21 cellular contexts compared by ENCODE assay signal in the genomic region with DNA sequence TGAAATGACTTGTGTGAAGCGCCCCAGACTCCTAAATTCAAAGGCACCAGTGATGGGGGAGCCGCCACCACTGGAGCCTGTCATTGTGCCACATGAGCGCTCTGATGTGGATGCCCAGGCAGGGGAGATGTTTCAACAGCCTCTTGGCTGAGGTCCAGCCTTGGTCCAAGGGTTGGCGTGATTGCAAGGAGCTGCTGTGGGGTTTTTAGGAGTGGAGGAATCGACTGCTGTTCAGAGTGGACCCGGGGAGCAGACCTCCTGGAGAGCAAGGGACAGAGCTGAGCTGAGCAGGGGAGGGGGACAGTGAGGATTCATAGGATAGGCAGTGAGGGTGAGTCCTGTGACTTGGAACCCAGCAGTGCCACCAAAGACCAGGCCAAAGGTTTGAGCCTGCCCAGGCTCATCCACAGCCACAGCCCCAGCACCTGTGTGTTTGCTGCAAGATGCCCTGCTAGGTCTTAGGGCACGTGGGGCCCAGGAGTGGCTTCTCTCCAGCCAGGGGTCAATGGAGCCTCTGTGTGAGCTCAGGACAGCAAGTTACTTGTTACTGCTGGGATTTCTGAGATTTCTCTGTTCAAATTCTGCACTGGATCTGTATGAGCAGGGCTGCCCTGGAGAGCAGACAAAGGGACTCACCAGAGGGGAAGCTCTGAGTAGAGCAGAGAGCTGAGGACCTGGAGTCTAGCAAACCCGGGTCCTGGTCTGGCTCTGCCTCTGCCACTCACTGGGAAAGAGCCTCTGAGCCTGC. TPM values are rescaled to one million over a fixed set of nuclear protein-coding genes. Genes with fewer than 3 reads are reported as not detected.
DNase-seq lines count a peak whose midpoint lies in the region; ATAC-seq, FAIRE-seq and TF ChIP-seq lines count a peak whose summit lies in the region.
"Had no signal": no experiment of that assay in that cellular context is flagged by ENCODE, and none has a peak within 500 bp of the region (broad histone marks: within the 10 kb centered on the region; RNA-seq: fewer than 3 reads in every experiment).

No MANE protein-coding gene starts in this region.

- POLR2A ChIA-PET in HepG2 (lab: Yijun Ruan, JAX), result interaction anchor here (0.6 kb wide), 1 partner anchor 65 kb away, joined by 3 read pairs; no protein-coding TSS in a partner anchor
- POLR2A ChIA-PET in T-cell (lab: Charles Lee), result no interaction called here

- H3K4me1 Mint-ChIP-seq in brain (peaks cover 69% of the 10 kb centered on the region), natural killer cell (peaks cover 0 to 6% of the 10 kb centered on the region in 2 donors), T-cell (no peaks in the 10 kb centered on the region)

- peak; percentile 26 for ATAC-seq in HepG2
- no peak for ATAC-seq in natural killer cell
- ATAC-seq in T-cell (replicated peaks in 1 of 4), result no peak
- ATAC-seq: effector memory CD8-positive, alpha-beta T cell; heart right ventricle; naive thymus-derived CD8-positive, alpha-beta T cell had no signal

- no peaks in the 10 kb centered on the region for H3K79me2 ChIP-seq in HepG2 (ENCODE audit: insufficient read depth, low read length)

- H3K9me3 ChIP-seq in HepG2 (ENCODE audit: low read length) (no peaks in the 10 kb centered on the region), colonic mucosa (no peaks in the 10 kb centered on the region)
- H3K9me3 ChIP-seq: heart right ventricle, SJCRH30, thoracic aorta had no signal

- in situ Hi-C loops in HepG2 (cut with HindIII; ENCODE audit: extremely low pct_ligation_motif_present, low pct_unique_long_range_greater_than_20kb), result no loop called here

- no peak overlapping the region for H2AFZ ChIP-seq in HepG2 (ENCODE audit: low read length)

- TF ChIP-seq RAD21 in HepG2 (CRISPR knock-in tag; IDR thresholded peaks at IDR 0.05), result no peak

- H3K36me3 Mint-ChIP-seq in brain, result no peaks in the 10 kb centered on the region
- no peaks in the 10 kb centered on the region for H3K36me3 Mint-ChIP-seq in natural killer cell
- no peaks in the 10 kb centered on the region for H3K36me3 Mint-ChIP-seq in T-cell
- H3K36me3 Mint-ChIP-seq: memory B cell; naive thymus-derived CD8-positive, alpha-beta T cell had no signal

- H3K27ac ChIP-seq in HepG2 (ENCODE audit: extremely low read length, insufficient read depth, low read length) (no peak overlapping the region), temporal lobe (ENCODE audit: low read depth, low read length) (peak overlapping the region; percentile 94), colonic mucosa (no peak overlapping the region)
- H3K27ac ChIP-seq: C4-2B, heart right ventricle, SJCRH30, thoracic aorta had no signal

- WGBS in HepG2 (ENCODE audit: low lambda C conversion rate), result 43% methylated on average over 4 of the region's 8 CpGs

- TF ChIP-seq CTCF in brain (conservative IDR thresholded peaks at IDR 0.05) (no peak), HepG2 (CRISPR knock-in tag; IDR thresholded peaks at IDR 0.05) (no peak), colonic mucosa (IDR thresholded peaks at IDR 0.05) (no peak), natural killer cell (IDR thresholded peaks at IDR 0.05) (no peak)

- DNase-seq in NCI-H2029 (lab: John Stamatoyannopoulos, UW) (peak; percentile 18), NCI-H2029 treated with DMSO at 0.1 percent for 48 hours (lab: John Stamatoyannopoulos, UW) (no peak), HepG2 (ENCODE audit: low spot score) (no peak), colonic mucosa (no peak), natural killer cell (no peak), T-cell (no peak)
- DNase-seq: activated CD4-positive, CD25-positive, alpha-beta regulatory T cell treated with anti-CD3 and anti-CD28 coated beads, Interleukin-2, amount 50 U/mL, for 72 hours; effector memory CD8-positive, alpha-beta T cell; heart right ventricle; islet precursor cell; naive thymus-derived CD8-positive, alpha-beta T cell; NCI-H524; retina; SJCRH30 had no signal

- H4K20me1 ChIP-seq in HepG2 (ENCODE audit: insufficient read depth, low read length), result no peaks in the 10 kb centered on the region

- no peak overlapping the region for H3K4me2 ChIP-seq in HepG2 (ENCODE audit: low read depth, low read length)

- H3K36me3 ChIP-seq in HepG2 (replicated peaks in 1 of 2; ENCODE audit: control insufficient read depth in 1 of 2, insufficient read depth in 2 of 2, low read length in 2 of 2) (no peaks in the 10 kb centered on the region), colonic mucosa (no peaks in the 10 kb centered on the region)
- H3K36me3 ChIP-seq: heart right ventricle, SJCRH30, thoracic aorta had no signal

- H3K27me3 Mint-ChIP-seq in brain (peaks cover 4% of the 10 kb centered on the region), natural killer cell (ENCODE audit: low read depth in 2 of 2) (peaks cover 0 to 4% of the 10 kb centered on the region in 2 donors), T-cell (peaks cover 12 to 14% of the 10 kb centered on the region in 2 donors)

- peaks cover 15% of the 10 kb centered on the region for H3K4me1 ChIP-seq in HepG2 (ENCODE audit: insufficient read depth, low read length)
- no peaks in the 10 kb centered on the region for H3K4me1 ChIP-seq in colonic mucosa

- no peak for TF ChIP-seq POLR2A in HepG2 (IDR thresholded peaks at IDR 0.05; ENCODE audit: insufficient read depth in 1 of 2, low read depth in 2 of 2, low read length in 2 of 2)

- H3K27me3 ChIP-seq in HepG2 (ENCODE audit: control insufficient read depth in 1 of 2, insufficient read depth in 2 of 2, low read length in 2 of 2) (peaks cover 1 to 7% of the 10 kb centered on the region in 2 experiments; a peak in 1 of 5 replicates), colonic mucosa (no peaks in the 10 kb centered on the region)

- intact Hi-C loops in HepG2 (cut with micrococcal nuclease; ENCODE audit: unreplicated experiment), result no loop called here
- intact Hi-C loops in colonic mucosa (cut with DNase I), result no loop called here
- intact Hi-C loops in natural killer cell (cut with micrococcal nuclease), result no loop called here

- BruUV-seq in HepG2 (replicated peaks; lab: Mats Ljungman, UMichigan), result no TSS peak

- H3K9ac ChIP-seq in HepG2 (ENCODE audit: insufficient read depth, low read depth, low read length) (no peak overlapping the region), colonic mucosa (ENCODE audit: low read depth in 2 of 2, low read length in 2 of 2) (no peak overlapping the region)

- H3K9me3 Mint-ChIP-seq in brain, result peaks cover 0 to 4% (median 0%) of the 10 kb centered on the region in 5 experiments
- H3K9me3 Mint-ChIP-seq in natural killer cell, result no peaks in the 10 kb centered on the region
- no peaks in the 10 kb centered on the region for H3K9me3 Mint-ChIP-seq in T-cell
- H3K9me3 Mint-ChIP-seq: activated T-helper 2 cell treated with anti-CD3 and anti-CD28 coated beads, Interferon-gamma antibody, Interleukin-2, Interleukin-4, amounts not matched to agents 10 μg/mL and 5 μg/mL and 100 μg/mL, durations not matched to agents 14 hours and 24 hours and 36 hours; effector memory CD8-positive, alpha-beta T cell; IgD-negative memory B cell; memory B cell; naive thymus-derived CD8-positive, alpha-beta T cell had no signal

- TF ChIP-seq EP300 in HepG2 (IDR thresholded peaks at IDR 0.05; ENCODE audit: low read depth in 2 of 2, low read length in 2 of 2) (no peak), HepG2 (CRISPR knock-in tag; IDR thresholded peaks at IDR 0.05; ENCODE audit: borderline replicate concordance) (no peak)

- CTCF ChIA-PET in HepG2 (lab: Yijun Ruan, JAX; ENCODE audit: low intra/inter-chr PET ratio, low total read pairs) (no interaction called here), T-cell (lab: Charles Lee) (no interaction called here)

- H3K4me3 Mint-ChIP-seq in brain, result no peak overlapping the region
- no peak overlapping the region for H3K4me3 Mint-ChIP-seq in natural killer cell
- no peak overlapping the region for H3K4me3 Mint-ChIP-seq in T-cell
- H3K4me3 Mint-ChIP-seq: effector memory CD8-positive, alpha-beta T cell; IgD-negative memory B cell; memory B cell; naive thymus-derived CD8-positive, alpha-beta T cell had no signal

- no peak overlapping the region for H3K4me3 ChIP-seq in HepG2 (replicated peaks in 1 of 3; ENCODE audit: insufficient read depth in 1 of 3, low read depth in 2 of 3, low read length in 3 of 3)
- H3K4me3 ChIP-seq in colonic mucosa, result no peak overlapping the region
- H3K4me3 ChIP-seq: heart right ventricle, SJCRH30, thoracic aorta had no signal

- H3K27ac Mint-ChIP-seq in brain (peak overlapping the region; percentile 54 to 93 (median 86)), natural killer cell (no peak overlapping the region), T-cell (no peak overlapping the region)
- H3K27ac Mint-ChIP-seq: activated T-helper 2 cell treated with anti-CD3 and anti-CD28 coated beads, Interferon-gamma antibody, Interleukin-2, Interleukin-4, amounts not matched to agents 10 μg/mL and 5 μg/mL and 100 μg/mL, durations not matched to agents 14 hours and 24 hours and 36 hours; effector memory CD8-positive, alpha-beta T cell; IgD-negative memory B cell; memory B cell; naive thymus-derived CD8-positive, alpha-beta T cell had no signal

- no peak for FAIRE-seq in HepG2 (lab: Jason Lieb, UNC)

RNA-seq across cellular contexts. Expression of a gene that starts 20.3 kb away (rescaled TPM):
- 26.6 TPM for polyA plus RNA-seq in brain (ENCODE audit: insufficient read depth, low read depth, low replicate concordance)
- total RNA-seq in HepG2 (2016; rRNA removed; fragmentation: Illumina TruSeq; extraction: Trizol), result 0.09 TPM in 1 of 2 replicates, not detected in the other
- 0.18 and 0.30 TPM in 2 replicates for total RNA-seq in HepG2 (2016; cell fraction: cytosol; rRNA removed; fragmentation: Illumina TruSeq; extraction: Trizol; ENCODE audit: low read depth)
- 0.11 TPM in 1 of 2 replicates, not detected in the other for total RNA-seq in HepG2 (2016; cell fraction: insoluble cytoplasmic fraction; rRNA removed; fragmentation: Illumina TruSeq; extraction: Trizol)
- total RNA-seq in HepG2 (2016; cell fraction: membrane; rRNA removed; fragmentation: Illumina TruSeq; extraction: Trizol), result 0.07 and 0.15 TPM in 2 replicates
- 0.13 and 0.19 TPM in 2 replicates for total RNA-seq in HepG2 (2016; cell fraction: nucleus; rRNA removed; fragmentation: Illumina TruSeq; extraction: Trizol)
- 0.04 TPM in 1 of 2 replicates, not detected in the other for polyA plus RNA-seq in HepG2 (2011; rRNA removed)
- 0.07 TPM in 1 of 2 replicates, not detected in the other for polyA plus RNA-seq in HepG2 (2011; cell fraction: cytosol; rRNA removed)
- polyA plus RNA-seq in HepG2 (2011; cell fraction: nucleus; rRNA removed), result not detected in 2 replicates
- 0.07 TPM in 1 of 2 replicates, not detected in the other for polyA plus RNA-seq in HepG2 (2012)
- 0.24 and 0.34 TPM in 2 replicates for polyA plus RNA-seq in HepG2 (2016; cell fraction: cytosol; fragmentation: Illumina TruSeq; extraction: Trizol; ENCODE audit: low read depth)
- polyA plus RNA-seq in HepG2 (2016; cell fraction: insoluble cytoplasmic fraction; fragmentation: Illumina TruSeq; extraction: Trizol; ENCODE audit: low read depth), result not detected in 2 replicates
- 0.19 and 0.24 TPM in 2 replicates for polyA plus RNA-seq in HepG2 (2016; cell fraction: membrane; fragmentation: Illumina TruSeq; extraction: Trizol; ENCODE audit: low read depth)
- 0.16 TPM in 1 of 2 replicates, not detected in the other for polyA plus RNA-seq in HepG2 (2016; cell fraction: nucleus; fragmentation: Illumina TruSeq; extraction: Trizol; ENCODE audit: insufficient read depth, low read depth)
- polyA minus RNA-seq in HepG2 (2011; rRNA and poly(A)+ RNA removed; ENCODE audit: low replicate concordance), result 0.07 and 0.12 TPM in 2 replicates
- not detected in 2 replicates for polyA minus RNA-seq in HepG2 (2011; cell fraction: cytosol; rRNA and poly(A)+ RNA removed)
- not detected in 2 replicates for polyA minus RNA-seq in HepG2 (2011; cell fraction: nucleus; rRNA and poly(A)+ RNA removed)
- 0.98 TPM for total RNA-seq in temporal lobe
- total RNA-seq in colonic mucosa, result under 1 TPM; 0.53 to 0.62 TPM
- under 1 TPM in 2 of 3 donors, not detected in 1; 0.14 to 0.21 TPM for total RNA-seq in natural killer cell
- total RNA-seq in T-cell, result under 1 TPM in 1 of 5 donors, not detected in 4; 0.07 TPM
- total RNA-seq: naive thymus-derived CD8-positive, alpha-beta T cell; SJCRH30 had no signal
- polyA plus RNA-seq: IgD-negative memory B cell; naive thymus-derived CD8-positive, alpha-beta T cell had no signal

RNA-seq across cellular contexts. Expression of a gene that starts 56.0 kb away (rescaled TPM):
- polyA plus RNA-seq in brain (ENCODE audit: insufficient read depth, low read depth, low replicate concordance), result 29.8 TPM
- 33.0 and 41.9 TPM in 2 replicates for total RNA-seq in HepG2 (2016; rRNA removed; fragmentation: Illumina TruSeq; extraction: Trizol)
- 9.0 and 9.5 TPM in 2 replicates for total RNA-seq in HepG2 (2016; cell fraction: cytosol; rRNA removed; fragmentation: Illumina TruSeq; extraction: Trizol; ENCODE audit: low read depth)
- total RNA-seq in HepG2 (2016; cell fraction: insoluble cytoplasmic fraction; rRNA removed; fragmentation: Illumina TruSeq; extraction: Trizol), result 34.7 and 41.5 TPM in 2 replicates
- 11.8 and 12.8 TPM in 2 replicates for total RNA-seq in HepG2 (2016; cell fraction: membrane; rRNA removed; fragmentation: Illumina TruSeq; extraction: Trizol)
- total RNA-seq in HepG2 (2016; cell fraction: nucleus; rRNA removed; fragmentation: Illumina TruSeq; extraction: Trizol), result 18.9 and 25.5 TPM in 2 replicates
- polyA plus RNA-seq in HepG2 (2011; rRNA removed), result 13.4 and 16.2 TPM in 2 replicates
- polyA plus RNA-seq in HepG2 (2011; cell fraction: cytosol; rRNA removed), result 9.4 and 10.6 TPM in 2 replicates
- polyA plus RNA-seq in HepG2 (2011; cell fraction: nucleus; rRNA removed), result 14.6 and 14.9 TPM in 2 replicates
- 16.5 and 22.8 TPM in 2 replicates for polyA plus RNA-seq in HepG2 (2012)
- 4.4 and 6.4 TPM in 2 replicates for polyA plus RNA-seq in HepG2 (2016; cell fraction: cytosol; fragmentation: Illumina TruSeq; extraction: Trizol; ENCODE audit: low read depth)
- polyA plus RNA-seq in HepG2 (2016; cell fraction: insoluble cytoplasmic fraction; fragmentation: Illumina TruSeq; extraction: Trizol; ENCODE audit: low read depth), result 30.1 and 31.8 TPM in 2 replicates
- polyA plus RNA-seq in HepG2 (2016; cell fraction: membrane; fragmentation: Illumina TruSeq; extraction: Trizol; ENCODE audit: low read depth), result 6.8 and 8.1 TPM in 2 replicates
- polyA plus RNA-seq in HepG2 (2016; cell fraction: nucleus; fragmentation: Illumina TruSeq; extraction: Trizol; ENCODE audit: insufficient read depth, low read depth), result 37.3 and 41.0 TPM in 2 replicates
- 8.8 and 11.5 TPM in 2 replicates for polyA minus RNA-seq in HepG2 (2011; rRNA and poly(A)+ RNA removed; ENCODE audit: low replicate concordance)
- polyA minus RNA-seq in HepG2 (2011; cell fraction: cytosol; rRNA and poly(A)+ RNA removed), result 6.3 and 6.9 TPM in 2 replicates
- 8.2 and 15.4 TPM in 2 replicates for polyA minus RNA-seq in HepG2 (2011; cell fraction: nucleus; rRNA and poly(A)+ RNA removed)
- total RNA-seq in temporal lobe, result 22.1 TPM
- total RNA-seq in colonic mucosa, result 10 to 100 TPM; 12.5 to 13.4 TPM
- total RNA-seq in natural killer cell, result 10 to 100 TPM; 12.7 to 18.8 (median 13.3) TPM
- 10 to 100 TPM; 12.2 to 22.0 (median 17.6) TPM for total RNA-seq in T-cell

Comparison
In these comparisons a context has a peak if more than half of its experiments do, and no peak if none do; other contexts are left out.
1. H3K27ac Mint-ChIP-seq: peak in brain (5 of 5); none in natural killer cell (0 of 2) and T-cell (0 of 2).